In genomic region chr3:127389913-127390312, GRCh38 we compare ENCODE assay signal across 25 cellular contexts.
"Had no signal": no experiment of that assay in that cellular context is flagged by ENCODE, and none has a peak within 500 bp of the region (broad histone marks: within the 10 kb centered on the region; RNA-seq: fewer than 3 reads in every experiment).

No MANE protein-coding gene starts in this region.

- H3K9ac ChIP-seq: parathyroid adenoma had no signal

- ATAC-seq: effector memory CD8-positive, alpha-beta T cell; heart right ventricle; left lobe of liver; naive thymus-derived CD8-positive, alpha-beta T cell; right lobe of liver; stimulated activated effector memory CD8-positive, alpha-beta T cell treated with anti-CD3 and anti-CD28 coated beads, Interleukin-12 subunit alpha, Interleukin-12 subunit beta, amount 100 ng/mL, for 72 hours had no signal

- H3K27ac ChIP-seq: esophagus squamous epithelium, heart right ventricle, parathyroid adenoma, right lobe of liver, stomach, thyroid gland had no signal

- H3K4me3 Mint-ChIP-seq: effector memory CD8-positive, alpha-beta T cell; nephron progenitor cell; stimulated activated effector memory CD8-positive, alpha-beta T cell treated with anti-CD3 and anti-CD28 coated beads, Interleukin-12 subunit alpha, Interleukin-12 subunit beta, amount 100 ng/mL, for 72 hours; type B pancreatic cell had no signal

- H3K9me3 ChIP-seq: esophagus squamous epithelium, heart right ventricle, right lobe of liver, stomach, thyroid gland had no signal

- H3K4me2 ChIP-seq: smooth muscle cell had no signal

- H3K4me1 Mint-ChIP-seq: naive thymus-derived CD8-positive, alpha-beta T cell; nephron progenitor cell; stimulated activated effector memory CD8-positive, alpha-beta T cell treated with anti-CD3 and anti-CD28 coated beads, Interleukin-12 subunit alpha, Interleukin-12 subunit beta, amount 100 ng/mL, for 72 hours had no signal

- H2AFZ ChIP-seq: parathyroid adenoma had no signal

- FAIRE-seq: endometrium, islet of Langerhans, urothelium cell line had no signal

- H3K9me3 Mint-ChIP-seq: effector memory CD8-positive, alpha-beta T cell; nephron progenitor cell; stimulated activated effector memory CD8-positive, alpha-beta T cell treated with anti-CD3 and anti-CD28 coated beads, Interleukin-12 subunit alpha, Interleukin-12 subunit beta, amount 100 ng/mL, for 72 hours; type B pancreatic cell had no signal

- H3K36me3 ChIP-seq: esophagus squamous epithelium, heart right ventricle, right lobe of liver, stomach, thyroid gland had no signal

- DNase-seq: cortex of kidney; effector memory CD8-positive, alpha-beta T cell; erythroblast; esophagus squamous epithelium; foreskin melanocyte; glutamatergic neuron; heart right ventricle; hippocampal formation; naive thymus-derived CD8-positive, alpha-beta T cell; nephron progenitor cell; stimulated activated CD4-positive, alpha-beta T cell treated with anti-CD3 and anti-CD28 coated beads, Interleukin-2, amount 100 ng/mL, for 24 hours; stimulated activated CD4-positive, alpha-beta T cell treated with anti-CD3 and anti-CD28 coated beads, Interleukin-4, amount 100 ng/mL, for 24 hours; stimulated activated naive CD4-positive, alpha-beta T cell treated with Interleukin-2 at 50 U/mL for 16 hours; thyroid gland had no signal

- H3K79me2 ChIP-seq: parathyroid adenoma had no signal

- H3K4me3 ChIP-seq: esophagus squamous epithelium, heart right ventricle, right lobe of liver, smooth muscle cell, stomach, thyroid gland had no signal

- H3K4me1 ChIP-seq: esophagus squamous epithelium, heart right ventricle, parathyroid adenoma, right lobe of liver, stomach, thyroid gland had no signal

- H3K36me3 Mint-ChIP-seq: naive thymus-derived CD8-positive, alpha-beta T cell; stimulated activated effector memory CD8-positive, alpha-beta T cell treated with anti-CD3 and anti-CD28 coated beads, Interleukin-12 subunit alpha, Interleukin-12 subunit beta, amount 100 ng/mL, for 72 hours; type B pancreatic cell had no signal

- H3K27me3 ChIP-seq: right lobe of liver, thyroid gland had no signal

- H3K27ac Mint-ChIP-seq: effector memory CD8-positive, alpha-beta T cell; naive thymus-derived CD8-positive, alpha-beta T cell; nephron progenitor cell; progenitor cell of endocrine pancreas; stimulated activated effector memory CD8-positive, alpha-beta T cell treated with anti-CD3 and anti-CD28 coated beads, Interleukin-12 subunit alpha, Interleukin-12 subunit beta, amount 100 ng/mL, for 72 hours; type B pancreatic cell had no signal
